ENCODE assay signal across 1 cellular context in the genomic region with DNA sequence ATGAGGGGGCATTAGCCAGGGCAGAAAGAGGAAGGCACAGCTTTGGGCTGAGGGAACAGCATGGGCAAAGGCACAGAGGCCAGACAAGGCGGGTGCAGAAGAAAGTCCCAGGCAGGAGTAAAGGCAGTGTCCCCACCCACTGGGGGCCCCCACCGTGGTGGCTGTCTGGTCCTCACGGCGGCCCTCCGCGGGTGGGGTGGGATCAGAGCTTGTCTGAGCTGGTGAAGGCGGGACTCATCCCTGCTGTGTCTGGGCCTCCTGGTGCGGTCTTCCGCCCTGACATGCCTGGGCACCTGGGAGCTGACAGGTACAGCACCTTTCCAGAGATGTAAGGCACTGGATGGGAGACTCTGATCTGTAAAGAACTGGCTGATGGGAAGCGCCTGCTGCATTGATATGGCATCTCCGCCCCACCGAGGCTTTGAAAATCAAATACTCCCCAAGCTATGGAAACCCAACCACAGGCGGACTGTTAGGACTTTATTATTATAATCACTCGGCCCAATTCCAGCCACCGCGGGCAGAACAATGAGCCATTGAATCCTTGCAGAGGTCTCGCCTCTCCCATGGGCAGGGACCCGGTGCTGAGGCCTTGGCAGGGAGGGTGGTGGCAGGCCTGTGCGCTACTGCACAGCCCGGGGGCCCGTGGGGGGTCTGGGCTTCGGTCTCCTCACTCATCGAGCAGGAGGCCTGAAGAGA.
TF ChIP-seq lines count a peak whose summit lies in the region.

No MANE protein-coding gene starts in this region.

TF ChIP-seq in SK-N-SH, 30 proteins besides CTCF, POLR2A, EP300 and RAD21:
- TF ChIP-seq RXRA (IDR thresholded peaks at IDR 0.05; ENCODE audit: borderline replicate concordance, low read depth) (no peak), TEAD4 (IDR thresholded peaks at IDR 0.05; ENCODE audit: borderline replicate concordance, insufficient read depth) (no peak), RCOR1 (IDR thresholded peaks at IDR 0.05; ENCODE audit: low read length) (no peak), REST (IDR thresholded peaks at IDR 0.05; ENCODE audit: low read depth, low read length) (no peak), EZH2phosphoT487 (IDR thresholded peaks at IDR 0.05; ENCODE audit: borderline replicate concordance, low read depth) (no peak), YY1 (IDR thresholded peaks at IDR 0.05; ENCODE audit: low read depth) (no peak), IRF3 (IDR thresholded peaks at IDR 0.05; ENCODE audit: low read depth, low read length) (no peak), SMC3 (IDR thresholded peaks at IDR 0.05; ENCODE audit: low read depth, low read length) (no peak), POLR2AphosphoS5 (IDR thresholded peaks at IDR 0.05; ENCODE audit: low read depth, low read length) (no peak), FOXM1 (IDR thresholded peaks at IDR 0.05; ENCODE audit: low read depth) (no peak), TCF12 (IDR thresholded peaks at IDR 0.05) (no peak), SIN3A (IDR thresholded peaks at IDR 0.05; ENCODE audit: borderline replicate concordance, low read depth, low read length) (no peak)
